In genomic region chr7:122238297-122238696, GRCh38 we compare ENCODE assay signal across 8 cellular contexts.
A peak's percentile ranks its signal among the peaks of the same experiment; 100 is the strongest.
DNase-seq lines count a peak whose midpoint lies in the region; ATAC-seq and TF ChIP-seq lines count a peak whose summit lies in the region.
"Not testable (repeated sequence)": the region's sequence is repeated elsewhere in the genome, so short reads cannot be mapped to it uniquely, and the experiment has no call there.

No MANE protein-coding gene starts in this region.

- H3K79me2 ChIP-seq in GM23338 (replicated peaks; ENCODE audit: insufficient read depth); KMS-11 (ENCODE audit: insufficient read depth, low read depth); OCI-LY1 (ENCODE audit: insufficient read depth, low read length): not testable (repeated sequence)

- DNase-seq in GM23338 (ENCODE audit: low spot score), result not testable (repeated sequence)
- peak; percentile 36 for DNase-seq in NCI-H146 (lab: John Stamatoyannopoulos, UW)
- DNase-seq in NCI-H345 (lab: John Stamatoyannopoulos, UW), result peak; percentile 20

- not testable (repeated sequence) for H4K20me1 ChIP-seq in GM23338 (replicated peaks; ENCODE audit: insufficient read depth); KMS-11 (ENCODE audit: insufficient read depth); OCI-LY1 (ENCODE audit: insufficient read depth, low read length)

- not testable (repeated sequence) for H3K4me1 ChIP-seq in GM23338 (ENCODE audit: insufficient read depth); KMS-11 (ENCODE audit: low read depth, poor library complexity, severe bottlenecking); OCI-LY1 (ENCODE audit: insufficient read depth, low read length, severe bottlenecking); iPS-20b (ENCODE audit: insufficient read depth, low read length)

- peak overlapping the region; percentile 86 for H3K27ac ChIP-seq in 22Rv1
- peak overlapping the region; percentile 91 for H3K27ac ChIP-seq in GM23338 (ENCODE audit: low read depth)
- peak overlapping the region; percentile 56; the same call in 1 of the 2 replicates for H3K27ac ChIP-seq in KMS-11
- not testable (repeated sequence) for H3K27ac ChIP-seq in OCI-LY1 (ENCODE audit: low read depth, low read length, poor library complexity, severe bottlenecking); iPS-20b (ENCODE audit: low read length)
- H3K27ac ChIP-seq in VCaP, result peak overlapping the region; percentile 68

- H2AFZ ChIP-seq in GM23338 (peak overlapping the region; percentile 86; the same call in 1 of the 2 replicates), OCI-LY1 (ENCODE audit: low read length) (0 out of 2 replicates have a peak overlapping the region, but pooled peaks have one; percentile 55)
- H2AFZ ChIP-seq in KMS-11 (ENCODE audit: low read depth), result not testable (repeated sequence)

- not testable (repeated sequence) for H3K27ac Mint-ChIP-seq in GM23338

- H3K36me3 Mint-ChIP-seq in GM23338 (ENCODE audit: low read depth), result not testable (repeated sequence)

- not testable (repeated sequence) for H3K9me2 ChIP-seq in GM23338 (ENCODE audit: insufficient read depth); OCI-LY1 (ENCODE audit: low read depth, low read length)

- peak overlapping the region; percentile 50; the same call in 1 of the 3 replicates for H3K4me3 Mint-ChIP-seq in GM23338

- H3K27me3 Mint-ChIP-seq in GM23338 (ENCODE audit: insufficient read depth, low read depth, poor library complexity), result not testable (repeated sequence)

- ATAC-seq in GM23338, result not testable (repeated sequence)

- not testable (repeated sequence) for TF ChIP-seq CTCF in 22Rv1 (IDR thresholded peaks at IDR 0.05); GM23338 (conservative IDR thresholded peaks at IDR 0.05; ENCODE audit: low read depth in 2 of 2); KMS-11 (conservative IDR thresholded peaks at IDR 0.05; ENCODE audit: low read depth, low read length); OCI-LY1 (IDR thresholded peaks at IDR 0.05; ENCODE audit: low read length); VCaP (conservative IDR thresholded peaks at IDR 0.05)

- H3K9me3 Mint-ChIP-seq in GM23338, result not testable (repeated sequence)

- not testable (repeated sequence) for H3K9me3 ChIP-seq in OCI-LY1 (ENCODE audit: low read length); iPS-20b (ENCODE audit: insufficient read depth, low read depth, low read length)

- H3K4me3 ChIP-seq in GM23338 (peak overlapping the region; percentile 43), iPS-20b (ENCODE audit: low read length) (peak overlapping the region; percentile 44; the same call in 1 of the 2 replicates)
- not testable (repeated sequence) for H3K4me3 ChIP-seq in KMS-11 (IDR thresholded peaks at IDR 0.05; ENCODE audit: insufficient read depth, low read depth, low read length); OCI-LY1 (ENCODE audit: low read depth, low read length, poor library complexity, severe bottlenecking)

- H3F3A ChIP-seq in GM23338 (replicated peaks; ENCODE audit: low read depth); OCI-LY1 (ENCODE audit: insufficient read depth, low read length): not testable (repeated sequence)

- H3K27me3 ChIP-seq in GM23338 (ENCODE audit: insufficient read depth); KMS-11 (ENCODE audit: insufficient read depth, low read depth); OCI-LY1 (ENCODE audit: insufficient read depth, low read length); iPS-20b (ENCODE audit: insufficient read depth, low read length): not testable (repeated sequence)

- H3K36me3 ChIP-seq in GM23338 (ENCODE audit: insufficient read depth); KMS-11 (ENCODE audit: insufficient read depth); OCI-LY1 (ENCODE audit: insufficient read depth, low read length); iPS-20b (ENCODE audit: insufficient read depth, low read depth, low read length): not testable (repeated sequence)

- not testable (repeated sequence) for H3K4me1 Mint-ChIP-seq in GM23338

- peak overlapping the region; percentile 35; the same call in 1 of the 2 replicates for H3K9ac ChIP-seq in KMS-11
- H3K9ac ChIP-seq in OCI-LY1 (ENCODE audit: low read length); iPS-20b (ENCODE audit: low read depth, low read length): not testable (repeated sequence)

- H3K4me2 ChIP-seq in GM23338, result peak overlapping the region; percentile 73
- H3K4me2 ChIP-seq in KMS-11; OCI-LY1 (ENCODE audit: low read length): not testable (repeated sequence)
